ENCODE assay signal across 2 cellular contexts in genomic region chr9:68416891-68417570, GRCh38.
TF ChIP-seq lines count a peak whose summit lies in the region.

No MANE protein-coding gene starts in this region.

TF ChIP-seq in IMR-90, 13 proteins besides CTCF, POLR2A, EP300 and RAD21:
- TF ChIP-seq MAFK (IDR thresholded peaks at IDR 0.05; ENCODE audit: low read depth, low read length) (no peak), ELK1 (IDR thresholded peaks at IDR 0.05; ENCODE audit: borderline replicate concordance, low read depth, low read length) (no peak), USF2 (IDR thresholded peaks at IDR 0.05; ENCODE audit: low read depth, low read length) (no peak), MAZ (IDR thresholded peaks at IDR 0.05; ENCODE audit: borderline replicate concordance, low read depth, low read length) (no peak), CHD1 (IDR thresholded peaks at IDR 0.05; ENCODE audit: low read depth, low read length) (no peak), RFX5 (IDR thresholded peaks at IDR 0.05; ENCODE audit: low read depth, low read length) (no peak), MXI1 (IDR thresholded peaks at IDR 0.05; ENCODE audit: borderline replicate concordance, low read depth, low read length) (no peak), CEBPB (IDR thresholded peaks at IDR 0.05; ENCODE audit: low read depth, low read length) (no peak), NFE2L2 (IDR thresholded peaks at IDR 0.05; ENCODE audit: low read depth, low read length) (no peak), BHLHE40 (IDR thresholded peaks at IDR 0.05; ENCODE audit: low read depth, low read length) (no peak), RCOR1 (IDR thresholded peaks at IDR 0.05; ENCODE audit: insufficient replicate concordance, low read length) (no peak), FOS (IDR thresholded peaks at IDR 0.05; ENCODE audit: low read depth, low read length) (no peak), SMC3 (IDR thresholded peaks at IDR 0.05; ENCODE audit: low read depth, low read length) (no peak)

TF ChIP-seq in GM12878, 131 proteins besides CTCF, POLR2A, EP300 and RAD21:
- no peak for TF ChIP-seq WRNIP1 (IDR thresholded peaks at IDR 0.05; ENCODE audit: borderline replicate concordance, low read depth, low read length)
- TF ChIP-seq MLLT1 (IDR thresholded peaks at IDR 0.05): no peak
- no peak for TF ChIP-seq RUNX3 (IDR thresholded peaks at IDR 0.05; ENCODE audit: low read length)
- no peak for TF ChIP-seq IRF3 (IDR thresholded peaks at IDR 0.05)
- TF ChIP-seq ESRRA (IDR thresholded peaks at IDR 0.05; ENCODE audit: low read length): no peak
- no peak for TF ChIP-seq KDM1A (IDR thresholded peaks at IDR 0.05; ENCODE audit: borderline replicate concordance)
- TF ChIP-seq SPI1 (IDR thresholded peaks at IDR 0.05; ENCODE audit: borderline replicate concordance, insufficient read depth, low read depth, low read length): no peak
- no peak for TF ChIP-seq RCOR1 (conservative IDR thresholded peaks at IDR 0.05; ENCODE audit: low read depth, low read length)
- TF ChIP-seq YBX1 (IDR thresholded peaks at IDR 0.05): no peak
- no peak for TF ChIP-seq ZBTB11 (CRISPR knock-in tag; IDR thresholded peaks at IDR 0.05)
- no peak for TF ChIP-seq PRDM15 (CRISPR knock-in tag; IDR thresholded peaks at IDR 0.05)
- no peak for TF ChIP-seq BCL3 (IDR thresholded peaks at IDR 0.05; ENCODE audit: borderline replicate concordance, insufficient read depth, low read depth, low read length, poor library complexity, severe bottlenecking)
- TF ChIP-seq HDGF (IDR thresholded peaks at IDR 0.05): no peak
- TF ChIP-seq PKNOX1 (IDR thresholded peaks at IDR 0.05): no peak
- no peak for TF ChIP-seq RELB (IDR thresholded peaks at IDR 0.05; ENCODE audit: low read depth)
- TF ChIP-seq BMI1 (IDR thresholded peaks at IDR 0.05; ENCODE audit: borderline replicate concordance): no peak
- TF ChIP-seq FOS (IDR thresholded peaks at IDR 0.05; ENCODE audit: borderline replicate concordance, extremely low read depth, insufficient read length): no peak
- TF ChIP-seq MYB (IDR thresholded peaks at IDR 0.05; ENCODE audit: borderline replicate concordance, low read depth, low read length): no peak
- no peak for TF ChIP-seq CUX1 (IDR thresholded peaks at IDR 0.05; ENCODE audit: insufficient replicate concordance, low read depth, low read length)
- no peak for TF ChIP-seq HCFC1 (IDR thresholded peaks at IDR 0.05; ENCODE audit: low read length)
TF ChIP-seq in GM12878: peak in this region for 0.
